ENCODE assay signal across 8 cellular contexts in the genomic region with DNA sequence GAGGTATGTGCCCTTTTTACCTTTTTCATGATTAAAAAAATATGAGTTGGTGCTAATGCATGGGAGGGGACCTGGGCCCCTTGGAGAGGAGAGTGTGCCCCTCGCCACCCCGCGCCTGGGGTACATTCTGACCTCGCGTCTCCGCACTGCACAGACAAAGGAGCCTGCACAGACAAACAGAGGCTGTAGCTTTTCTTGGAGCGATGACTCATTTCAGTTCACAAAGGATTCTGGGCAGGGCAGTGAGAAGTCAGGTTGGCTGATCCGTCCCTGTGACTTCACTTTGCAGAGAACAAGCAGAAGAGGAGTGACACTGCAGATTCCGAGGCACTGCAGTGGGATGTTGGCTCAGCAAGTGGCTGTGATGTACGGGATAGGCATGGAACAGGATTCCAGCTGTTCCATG.
A peak's percentile ranks its signal among the peaks of the same experiment; 100 is the strongest.
DNase-seq lines count a peak whose midpoint lies in the region; ATAC-seq and TF ChIP-seq lines count a peak whose summit lies in the region.

No MANE protein-coding gene starts in this region.

- H3K36me3 ChIP-seq in RWPE2 (ENCODE audit: low read depth) (no peaks in the 10 kb centered on the region), muscle layer of colon (ENCODE audit: insufficient read depth, low read length) (no peaks in the 10 kb centered on the region)

- POLR2A ChIA-PET in GM10248 (lab: Yijun Ruan, JAX): no interaction called here

- DNase-seq in HFF-Myc (ENCODE audit: extremely low read depth, low read depth) (peak; percentile 31), RWPE2 (ENCODE audit: low spot score) (no peak), fibroblast of pulmonary artery (ENCODE audit: low read depth) (peak; percentile 94), NCI-H2029 treated with DMSO at 0.1 percent for 48 hours (lab: John Stamatoyannopoulos, UW) (no peak), GM10248 (ENCODE audit: extremely low spot score) (no peak)

- ATAC-seq in RWPE2 (ENCODE audit: low read depth): peak; percentile 83
- ATAC-seq in GM18909 (IDR thresholded peaks at IDR 0.05; ENCODE audit: poor library complexity, unreplicated experiment): no peak
- no peak for ATAC-seq in HG03039 (IDR thresholded peaks at IDR 0.05; ENCODE audit: unreplicated experiment)

- peak overlapping the region; percentile 49 for H3K9ac ChIP-seq in muscle layer of colon (ENCODE audit: low read length)

- H3K9me3 ChIP-seq in RWPE2 (ENCODE audit: severe bottlenecking) (no peaks in the 10 kb centered on the region), muscle layer of colon (ENCODE audit: low read length) (no peaks in the 10 kb centered on the region)

- H3K27me3 ChIP-seq in RWPE2 (ENCODE audit: insufficient read depth, poor library complexity, severe bottlenecking): no peaks in the 10 kb centered on the region
- H3K27me3 ChIP-seq in muscle layer of colon (ENCODE audit: control insufficient read depth in 1 of 2, insufficient read depth in 2 of 2, low read length in 2 of 2): no peaks in the 10 kb centered on the region

- peak overlapping the region; percentile 14 for H3K4me3 ChIP-seq in HFF-Myc (replicated peaks; ENCODE audit: low read depth, low read length)
- peak overlapping the region; percentile 11 for H3K4me3 ChIP-seq in RWPE2 (ENCODE audit: severe bottlenecking)
- peak overlapping the region; percentile 52 for H3K4me3 ChIP-seq in fibroblast of pulmonary artery (replicated peaks; ENCODE audit: low read depth, low read length)
- peak overlapping the region; percentile 4 to 44 for H3K4me3 ChIP-seq in muscle layer of colon (ENCODE audit: low read depth in 1 of 2, low read length in 2 of 2)

- peak overlapping the region; percentile 69 for H3K27ac ChIP-seq in RWPE2 (ENCODE audit: poor library complexity, severe bottlenecking)
- H3K27ac ChIP-seq in muscle layer of colon (ENCODE audit: low read depth, low read length): peak overlapping the region; percentile 45

- TF ChIP-seq CTCF in HFF-Myc (IDR thresholded peaks at IDR 0.05; ENCODE audit: low read depth, low read length, missing control alignments): no peak
- no peak for TF ChIP-seq CTCF in RWPE2 (IDR thresholded peaks at IDR 0.05; ENCODE audit: poor library complexity, severe bottlenecking)
- no peak for TF ChIP-seq CTCF in fibroblast of pulmonary artery (IDR thresholded peaks at IDR 0.05; ENCODE audit: low read length, missing control alignments)
- TF ChIP-seq CTCF in GM10248 (IDR thresholded peaks at IDR 0.05; ENCODE audit: control extremely low read depth, extremely low read depth, low read depth, missing control alignments): no peak

- CTCF ChIA-PET in GM10248 (lab: Yijun Ruan, JAX): no interaction called here

- peaks cover 18% of the 10 kb centered on the region for H3K4me1 ChIP-seq in RWPE2 (ENCODE audit: insufficient read depth, poor library complexity, severe bottlenecking)
- peaks cover 14% of the 10 kb centered on the region for H3K4me1 ChIP-seq in muscle layer of colon (ENCODE audit: insufficient read depth, low read length)

Comparison
In these comparisons a context has a peak if more than half of its experiments do, and no peak if none do; other contexts are left out.
1. DNase-seq: peak in HFF-Myc (single experiment) and fibroblast of pulmonary artery (single experiment); none in RWPE2 (single experiment), NCI-H2029 treated with DMSO at 0.1 percent for 48 hours (single experiment) and GM10248 (single experiment).
2. Peak in every context shown above with its lines, with median percentiles within 50 percentile points of each other: H3K4me3 ChIP-seq.